2 cellular contexts compared by ENCODE assay signal in genomic region chr14:76273346-76273745, GRCh38.
TF ChIP-seq lines count a peak whose summit lies in the region.

No MANE protein-coding gene starts in this region.

TF ChIP-seq in HepG2, 621 proteins besides CTCF, POLR2A, EP300 and RAD21:
- peak; percentile 27; the same call in 1 of the 2 replicates for TF ChIP-seq ZNF768 (CRISPR knock-in tag; IDR thresholded peaks at IDR 0.05)
- no peak for TF ChIP-seq ZFY (CRISPR knock-in tag; IDR thresholded peaks at IDR 0.05)

TF ChIP-seq in K562, 482 proteins besides CTCF, POLR2A, EP300 and RAD21:
- TF ChIP-seq SNIP1 (IDR thresholded peaks at IDR 0.05; ENCODE audit: low read depth): no peak
- TF ChIP-seq CBX1 (IDR thresholded peaks at IDR 0.05; ENCODE audit: low read depth): peak; percentile 28; the same call in 1 of the 2 replicates
- peak; percentile 72 for TF ChIP-seq ZFP36 (IDR thresholded peaks at IDR 0.05; ENCODE audit: low read depth, low read length, partially characterized antibody)
- TF ChIP-seq RBM25 (IDR thresholded peaks at IDR 0.05; ENCODE audit: low read depth, low read length, severe bottlenecking): peak; percentile 92
- no peak for TF ChIP-seq C11orf30 (IDR thresholded peaks at IDR 0.05; ENCODE audit: low read depth)
- no peak for TF ChIP-seq SMAD2 (IDR thresholded peaks at IDR 0.05; ENCODE audit: low read depth, low read length)
- no peak for TF ChIP-seq MXD1 (CRISPR knock-in tag; IDR thresholded peaks at IDR 0.05; ENCODE audit: borderline replicate concordance, poor library complexity, severe bottlenecking)
- TF ChIP-seq KDM1A (IDR thresholded peaks at IDR 0.05): peak in 1 of 2 experiments; percentile 24; a peak in 1 of 4 replicates
- peak; percentile 57; the same call in 1 of the 2 replicates for TF ChIP-seq BCOR (IDR thresholded peaks at IDR 0.05)
- no peak for TF ChIP-seq STAT5A (IDR thresholded peaks at IDR 0.05; ENCODE audit: borderline replicate concordance, low read length)
TF ChIP-seq in K562: peak in this region for 5.
